Comparison of ENCODE assay signal across 8 cellular contexts in the genomic region with DNA sequence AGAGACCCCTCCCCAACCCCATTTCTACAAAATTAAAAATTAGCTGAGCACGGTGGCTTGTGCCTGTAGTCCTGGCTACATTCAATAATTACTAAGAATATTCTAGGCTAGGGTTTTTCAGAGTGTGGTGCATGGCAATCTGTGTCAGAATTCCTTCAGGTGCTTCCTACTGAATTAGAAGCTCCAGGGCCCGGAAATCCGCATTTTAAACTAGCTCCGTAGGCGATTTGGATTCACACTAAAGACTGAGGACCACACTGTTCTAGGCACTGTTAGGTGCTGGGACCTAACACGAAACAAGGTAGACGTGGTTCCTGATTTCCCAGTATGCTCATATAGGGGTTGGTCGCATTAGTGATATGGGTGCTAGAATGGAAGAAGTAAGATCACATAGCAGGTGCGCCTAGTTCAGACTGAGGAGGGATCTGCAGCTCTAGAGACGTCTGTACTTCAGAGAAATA. TPM values are rescaled to one million over a fixed set of nuclear protein-coding genes. Genes with fewer than 3 reads are reported as not detected.
DNase-seq lines count a peak whose midpoint lies in the region; ATAC-seq, FAIRE-seq and TF ChIP-seq lines count a peak whose summit lies in the region.

No MANE protein-coding gene starts in this region.

- ATAC-seq in HG03342 (IDR thresholded peaks at IDR 0.05; ENCODE audit: unreplicated experiment) = peak; percentile 27

- peaks cover 16 to 19% of the 10 kb centered on the region in 2 donors for H3K4me1 ChIP-seq in mucosa of rectum (ENCODE audit: control insufficient read depth in 2 of 2, insufficient read depth in 2 of 2, low read length in 2 of 2)

- H3K36me3 Mint-ChIP-seq in MCF 10A (ENCODE audit: insufficient read depth, unreplicated experiment) = peaks cover 28% of the 10 kb centered on the region

- no peaks in the 10 kb centered on the region for H3K9me3 ChIP-seq in mucosa of rectum (ENCODE audit: control insufficient read depth in 2 of 2, low read length in 2 of 2)

- peak overlapping the region; percentile 71 to 93 for H3K4me3 ChIP-seq in mucosa of rectum (ENCODE audit: low read length in 2 of 2)

- intact Hi-C loops in MCF 10A (cut with micrococcal nuclease) = loop anchor here (1.0 kb wide), 1 partner anchor 46 kb away; the partner anchor contains the start of gene NHEJ1

- peaks cover 18 to 26% of the 10 kb centered on the region in 2 donors for H3K36me3 ChIP-seq in mucosa of rectum (ENCODE audit: control insufficient read depth in 2 of 2, insufficient read depth in 2 of 2, low read length in 2 of 2)

- no peaks in the 10 kb centered on the region for H3K27me3 ChIP-seq in mucosa of rectum (ENCODE audit: control insufficient read depth in 2 of 2, insufficient read depth in 2 of 2, low read length in 2 of 2)

- H3K4me1 Mint-ChIP-seq in MCF 10A (ENCODE audit: insufficient read depth, unreplicated experiment) = peaks cover 15% of the 10 kb centered on the region

- DNase-seq in NCI-H2029 treated with DMSO at 0.1 percent for 48 hours (lab: John Stamatoyannopoulos, UW) (peak; percentile 31), NCI-H2029 (lab: John Stamatoyannopoulos, UW) (no peak), MCF 10A (ENCODE audit: unreplicated experiment) (no peak), H54 (ENCODE audit: insufficient read length, low spot score) (no peak), SHP77 (lab: John Stamatoyannopoulos, UW) (no peak)
- DNase-seq in activated effector memory CD4-positive, alpha-beta T cell treated with anti-CD3 and anti-CD28 coated beads, Interleukin-2, amount 50 U/mL, for 16 hours = no peak

- peak overlapping the region; percentile 94 for H3K27ac Mint-ChIP-seq in MCF 10A (ENCODE audit: low read depth, unreplicated experiment)

- TF ChIP-seq POLR2A in H54 (IDR thresholded peaks at IDR 0.05; ENCODE audit: low read depth, low read length) = no peak

- no peaks in the 10 kb centered on the region for H3K9me3 Mint-ChIP-seq in MCF 10A (ENCODE audit: unreplicated experiment)

- H3K4me3 Mint-ChIP-seq in MCF 10A (ENCODE audit: unreplicated experiment) = peak overlapping the region; percentile 88

- H3K27me3 Mint-ChIP-seq in MCF 10A (ENCODE audit: insufficient read depth, unreplicated experiment) = no peaks in the 10 kb centered on the region

- FAIRE-seq in H54 (lab: Jason Lieb, UNC) = no peak

- BruUV-seq in MCF 10A (replicated peaks; lab: Mats Ljungman, UMichigan) = TSS peak; percentile 69

- POLR2A ChIA-PET in MCF 10A (lab: Yijun Ruan, JAX) = interaction anchor here (0.5 to 4.5 kb wide), 24 partner anchors 9 to 921 kb away, joined by 3 to 64 read pairs (median 6); partner anchors contain the start of genes ABCB6, ANKZF1, ATG9A and CNPPD1

- H3K27ac ChIP-seq in mucosa of rectum (ENCODE audit: low read depth in 2 of 2, low read length in 2 of 2) = peak overlapping the region; percentile 94 to 98

- no peak for TF ChIP-seq CTCF in MCF 10A (IDR thresholded peaks at IDR 0.05; ENCODE audit: unreplicated experiment)

- CTCF ChIA-PET in MCF 10A (lab: Yijun Ruan, JAX) = interaction anchor here (0.6 to 1.4 kb wide), 5 partner anchors 25 to 89 kb away, joined by 3 to 4 read pairs (median 3); no protein-coding TSS in a partner anchor

- H3K9ac ChIP-seq in mucosa of rectum (ENCODE audit: low read depth in 1 of 2, low read length in 2 of 2) = peak overlapping the region; percentile 92 to 98

RNA-seq across cellular contexts. Expression of gene ZFAND2B, which starts 0.6 kb away (rescaled TPM):
- total RNA-seq in MCF 10A (2022) = 61.0 and 73.1 TPM in 2 replicates

RNA-seq across cellular contexts. Expression of gene ABCB6, which starts 12.7 kb away (rescaled TPM):
- total RNA-seq in MCF 10A (2022) = 13.8 and 18.8 TPM in 2 replicates

RNA-seq across cellular contexts. Expression of gene ATG9A, which starts 23.4 kb away (rescaled TPM):
- 52.1 and 60.8 TPM in 2 replicates for total RNA-seq in MCF 10A (2022)

RNA-seq across cellular contexts. Expression of gene ANKZF1, which starts 23.6 kb away (rescaled TPM):
- 45.5 and 45.6 TPM in 2 replicates for total RNA-seq in MCF 10A (2022)

RNA-seq across cellular contexts. Expression of gene RETREG2, which starts 27.9 kb away (rescaled TPM):
- total RNA-seq in MCF 10A (2022) = 49.3 and 64.5 TPM in 2 replicates
